In the genomic region with DNA sequence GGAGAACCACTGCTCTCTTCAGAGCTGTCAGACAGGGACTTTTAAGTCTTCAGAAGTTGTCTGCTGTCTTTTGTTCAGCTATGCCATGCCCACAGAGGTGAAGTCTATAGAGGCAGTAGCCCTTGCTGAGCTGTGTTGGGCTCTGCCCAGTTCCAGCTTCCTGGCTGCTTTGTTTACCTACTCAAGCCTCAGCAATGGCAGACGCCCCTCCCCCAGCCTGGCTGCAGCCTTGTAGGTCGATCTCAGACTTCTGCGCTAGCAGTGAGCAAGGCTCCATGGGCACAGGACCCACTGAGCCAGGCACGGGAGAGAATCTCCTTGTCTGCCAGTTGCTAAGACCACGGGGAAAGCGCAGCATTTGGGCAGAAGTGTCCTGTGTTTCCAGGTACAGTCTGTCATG, we compare ENCODE assay signal across 24 cellular contexts. TPM values are rescaled to one million over a fixed set of nuclear protein-coding genes. Genes with fewer than 3 reads are reported as not detected.
"Had no signal": no experiment of that assay in that cellular context is flagged by ENCODE, and none has a peak within 500 bp of the region (broad histone marks: within the 10 kb centered on the region; RNA-seq: fewer than 3 reads in every experiment).

No MANE protein-coding gene starts in this region.

- H3K36me3 ChIP-seq: thyroid gland had no signal

- H3K9me3 ChIP-seq: thyroid gland had no signal

- H3K4me3 Mint-ChIP-seq: activated CD4-positive, alpha-beta T cell treated with anti-CD3 and anti-CD28 coated beads, Interleukin-2, amount 10 ng/mL, durations not matched to agents 7 days and 5 days; activated CD8-positive, alpha-beta T cell treated with anti-CD3 and anti-CD28 coated beads, Interleukin-2, amount 10 ng/mL, durations not matched to agents 7 days and 5 days; activated naive CD4-positive, alpha-beta T cell treated with anti-CD3 and anti-CD28 coated beads, Interleukin-2, amount 10 ng/mL, durations not matched to agents 7 days and 5 days; activated naive CD8-positive, alpha-beta T cell treated with anti-CD3 and anti-CD28 coated beads, Interleukin-2, amount 50 U/mL, for 24 hours; activated T-cell treated with anti-CD3 and anti-CD28 coated beads, Interleukin-2, amount 50 U/mL, for 24 hours; mesothelial cell of epicardium; nephron had no signal

- ATAC-seq: activated CD4-positive, CD25-positive, alpha-beta regulatory T cell treated with anti-CD3 and anti-CD28 coated beads, Interleukin-2, amount 50 U/mL, for 24 hours; activated CD8-positive, alpha-beta T cell treated with anti-CD3 and anti-CD28 coated beads, Interleukin-2, amount 10 ng/mL, durations not matched to agents 7 days and 5 days; activated naive CD8-positive, alpha-beta T cell treated with anti-CD3 and anti-CD28 coated beads, Interleukin-2, amount 50 U/mL, for 24 hours had no signal

- H3K36me3 Mint-ChIP-seq: activated naive CD4-positive, alpha-beta T cell treated with anti-CD3 and anti-CD28 coated beads, Interleukin-2, amount 10 ng/mL, durations not matched to agents 7 days and 5 days had no signal

- H3K27ac Mint-ChIP-seq: activated CD4-positive, alpha-beta T cell treated with anti-CD3 and anti-CD28 coated beads, Interleukin-2, amount 10 ng/mL, durations not matched to agents 7 days and 5 days; activated CD8-positive, alpha-beta T cell treated with anti-CD3 and anti-CD28 coated beads, Interleukin-2, amount 10 ng/mL, durations not matched to agents 7 days and 5 days; activated naive CD4-positive, alpha-beta T cell treated with anti-CD3 and anti-CD28 coated beads, Interleukin-2, amount 10 ng/mL, durations not matched to agents 7 days and 5 days; activated naive CD8-positive, alpha-beta T cell treated with anti-CD3 and anti-CD28 coated beads, Interleukin-2, amount 50 U/mL, for 24 hours; activated T-cell treated with anti-CD3 and anti-CD28 coated beads, Interleukin-2, amount 50 U/mL, for 24 hours; activated T-helper 2 cell treated with anti-CD3 and anti-CD28 coated beads, Interferon-gamma antibody, Interleukin-2, Interleukin-4, amounts not matched to agents 10 μg/mL and 5 μg/mL and 100 μg/mL, durations not matched to agents 14 hours and 24 hours and 36 hours; mesothelial cell of epicardium; nephron had no signal

- H3K27me3 ChIP-seq: thyroid gland had no signal

- DNase-seq: activated CD4-positive, alpha-beta T cell treated with anti-CD3 and anti-CD28 coated beads, Interleukin-2, amount 10 ng/mL, durations not matched to agents 7 days and 5 days; activated CD8-positive, alpha-beta T cell treated with anti-CD3 and anti-CD28 coated beads, Interleukin-2, amount 10 ng/mL, durations not matched to agents 7 days and 5 days; activated naive CD4-positive, alpha-beta T cell treated with anti-CD3 and anti-CD28 coated beads, Interleukin-2, amount 10 ng/mL, durations not matched to agents 7 days and 5 days; activated naive CD8-positive, alpha-beta T cell treated with anti-CD3 and anti-CD28 coated beads, Interleukin-2, amount 50 U/mL, for 24 hours; activated T-cell treated with anti-CD3 and anti-CD28 coated beads, Interleukin-2, amount 50 U/mL, for 24 hours; aorta; cortex of kidney; hypothalamus; islet precursor cell; occipital lobe; stimulated activated CD4-positive, alpha-beta T cell treated with anti-CD3 and anti-CD28 coated beads, Interleukin-12 subunit alpha, Interleukin-12 subunit beta, amount 100 ng/mL, for 4 hours; stimulated activated CD4-positive, alpha-beta T cell treated with anti-CD3 and anti-CD28 coated beads, Interleukin-1b, Interleukin-23, amount 100 ng/mL, for 48 hours; stimulated activated naive CD4-positive, alpha-beta T cell treated with Interleukin-2 at 50 U/mL for 16 hours; thyroid gland had no signal

- H3K4me1 Mint-ChIP-seq: activated CD4-positive, alpha-beta T cell treated with anti-CD3 and anti-CD28 coated beads, Interleukin-2, amount 10 ng/mL, durations not matched to agents 7 days and 5 days; activated naive CD4-positive, alpha-beta T cell treated with anti-CD3 and anti-CD28 coated beads, Interleukin-2, amount 10 ng/mL, durations not matched to agents 7 days and 5 days; activated naive CD8-positive, alpha-beta T cell treated with anti-CD3 and anti-CD28 coated beads, Interleukin-2, amount 50 U/mL, for 24 hours; mesothelial cell of epicardium; nephron had no signal

- H3K4me3 ChIP-seq: lung, thyroid gland had no signal

- H3K4me1 ChIP-seq: thyroid gland had no signal

- H3K27me3 Mint-ChIP-seq: activated T-cell treated with anti-CD3 and anti-CD28 coated beads, Interleukin-2, amount 50 U/mL, for 24 hours had no signal

- H3K27ac ChIP-seq: thyroid gland had no signal

RNA-seq across cellular contexts. Expression of a gene that starts 12.1 kb away (rescaled TPM):
- total RNA-seq: activated CD4-positive, alpha-beta T cell treated with anti-CD3 and anti-CD28 coated beads, Interleukin-2, amount 10 ng/mL, durations not matched to agents 7 days and 5 days; activated CD8-positive, alpha-beta T cell treated with anti-CD3 and anti-CD28 coated beads, Interleukin-2, amount 10 ng/mL, durations not matched to agents 7 days and 5 days; frontal cortex; occipital lobe; subcutaneous adipose tissue; thyroid gland; urinary bladder had no signal

RNA-seq across cellular contexts. Expression of a gene that starts 38.4 kb away (rescaled TPM):
- total RNA-seq: activated CD4-positive, alpha-beta T cell treated with anti-CD3 and anti-CD28 coated beads, Interleukin-2, amount 10 ng/mL, durations not matched to agents 7 days and 5 days; activated CD8-positive, alpha-beta T cell treated with anti-CD3 and anti-CD28 coated beads, Interleukin-2, amount 10 ng/mL, durations not matched to agents 7 days and 5 days; activated T-helper 2 cell treated with anti-CD3 and anti-CD28 coated beads, Interferon-gamma antibody, Interleukin-2, Interleukin-4, amounts not matched to agents 10 μg/mL and 5 μg/mL and 100 μg/mL, durations not matched to agents 14 hours and 24 hours and 36 hours; thyroid gland had no signal
- polyA plus RNA-seq: urinary bladder had no signal

RNA-seq across cellular contexts. Expression of a gene that starts 46.9 kb away (rescaled TPM):
- total RNA-seq: activated CD4-positive, alpha-beta T cell treated with anti-CD3 and anti-CD28 coated beads, Interleukin-2, amount 10 ng/mL, durations not matched to agents 7 days and 5 days; activated CD8-positive, alpha-beta T cell treated with anti-CD3 and anti-CD28 coated beads, Interleukin-2, amount 10 ng/mL, durations not matched to agents 7 days and 5 days; activated T-helper 2 cell treated with anti-CD3 and anti-CD28 coated beads, Interferon-gamma antibody, Interleukin-2, Interleukin-4, amounts not matched to agents 10 μg/mL and 5 μg/mL and 100 μg/mL, durations not matched to agents 14 hours and 24 hours and 36 hours; aorta; frontal cortex; lung; mesothelial cell of epicardium; posterior vena cava; subcutaneous adipose tissue; thyroid gland; urinary bladder had no signal
- polyA plus RNA-seq: aorta, esophagus, lung, urinary bladder had no signal
